1 cellular context compared by ENCODE assay signal in genomic region chr3:72950372-72950771, GRCh38.
A peak's percentile ranks its signal among the peaks of the same experiment; 100 is the strongest.
TF ChIP-seq lines count a peak whose summit lies in the region.

No MANE protein-coding gene starts in this region.

TF ChIP-seq in HepG2, 621 proteins besides CTCF, POLR2A, EP300 and RAD21 (continued from another document):
- TF ChIP-seq, protein P1, sequence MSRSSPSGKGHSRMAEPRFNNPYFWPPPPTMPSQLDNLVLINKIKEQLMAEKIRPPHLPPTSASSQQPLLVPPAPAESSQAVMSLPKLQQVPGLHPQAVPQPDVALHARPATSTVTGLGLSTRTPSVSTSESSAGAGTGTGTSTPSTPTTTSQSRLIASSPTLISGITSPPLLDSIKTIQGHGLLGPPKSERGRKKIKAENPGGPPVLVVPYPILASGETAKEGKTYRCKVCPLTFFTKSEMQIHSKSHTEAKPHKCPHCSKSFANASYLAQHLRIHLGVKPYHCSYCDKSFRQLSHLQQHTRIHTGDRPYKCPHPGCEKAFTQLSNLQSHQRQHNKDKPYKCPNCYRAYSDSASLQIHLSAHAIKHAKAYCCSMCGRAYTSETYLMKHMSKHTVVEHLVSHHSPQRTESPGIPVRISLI (CRISPR knock-in tag; IDR thresholded peaks at IDR 0.05; ENCODE audit: borderline replicate concordance): peak; percentile 85; the same call in 1 of the 2 replicates
- TF ChIP-seq CEBPG (CRISPR knock-in tag; IDR thresholded peaks at IDR 0.05) (peak; percentile 64), ZNF574 (CRISPR knock-in tag; IDR thresholded peaks at IDR 0.05) (no peak), MLXIP (CRISPR knock-in tag; IDR thresholded peaks at IDR 0.05; ENCODE audit: borderline replicate concordance) (no peak), NR2C2 (CRISPR knock-in tag; IDR thresholded peaks at IDR 0.05; ENCODE audit: borderline replicate concordance) (no peak), POGZ (CRISPR knock-in tag; IDR thresholded peaks at IDR 0.05) (0 out of 2 replicates have a peak, but pooled peaks have one; percentile 49), ZNF3 (CRISPR knock-in tag; IDR thresholded peaks at IDR 0.05) (0 out of 2 replicates have a peak, but pooled peaks have one; percentile 60), GATAD2A (CRISPR knock-in tag; IDR thresholded peaks at IDR 0.05) (0 out of 2 replicates have a peak, but pooled peaks have one; percentile 32), ZBTB43 (CRISPR knock-in tag; conservative IDR thresholded peaks at IDR 0.05) (0 out of 2 replicates have a peak, but pooled peaks have one; percentile 24), SIX1 (CRISPR knock-in tag; IDR thresholded peaks at IDR 0.05; ENCODE audit: borderline replicate concordance) (no peak), ZMYM3 (CRISPR knock-in tag; IDR thresholded peaks at IDR 0.05) (peak; percentile 74), ZSCAN25 (CRISPR knock-in tag; IDR thresholded peaks at IDR 0.05) (0 out of 2 replicates have a peak, but pooled peaks have one; percentile 12), NR2F6 (IDR thresholded peaks at IDR 0.05) (0 out of 2 replicates have a peak, but pooled peaks have one; percentile 13), NR2F6 (CRISPR knock-in tag; IDR thresholded peaks at IDR 0.05) (peak; percentile 50; the same call in 1 of the 2 replicates), ATF3 (CRISPR knock-in tag; IDR thresholded peaks at IDR 0.05) (no peak), SRSF1 (optimal IDR thresholded peaks at IDR 0.05; ENCODE audit: low read depth, low read length) (no peak), HNF4A (CRISPR knock-in tag; IDR thresholded peaks at IDR 0.05) (peak; percentile 52; the same call in 1 of the 2 replicates), RBAK (CRISPR knock-in tag; IDR thresholded peaks at IDR 0.05) (no peak), CEBPB (IDR thresholded peaks at IDR 0.05; ENCODE audit: borderline replicate concordance, low read depth, low read length) (peak; percentile 57; the same call in 1 of the 2 replicates), SOX6 (IDR thresholded peaks at IDR 0.05) (no peak), SOX6 (CRISPR knock-in tag; IDR thresholded peaks at IDR 0.05) (peak; percentile 37; the same call in 1 of the 2 replicates), ZNF205 (CRISPR knock-in tag; IDR thresholded peaks at IDR 0.05) (no peak), RXRB (CRISPR knock-in tag; IDR thresholded peaks at IDR 0.05; ENCODE audit: borderline replicate concordance) (0 out of 2 replicates have a peak, but pooled peaks have one; percentile 9), ZNF770 (CRISPR knock-in tag; IDR thresholded peaks at IDR 0.05) (peak; percentile 98)
